In the genomic region with DNA sequence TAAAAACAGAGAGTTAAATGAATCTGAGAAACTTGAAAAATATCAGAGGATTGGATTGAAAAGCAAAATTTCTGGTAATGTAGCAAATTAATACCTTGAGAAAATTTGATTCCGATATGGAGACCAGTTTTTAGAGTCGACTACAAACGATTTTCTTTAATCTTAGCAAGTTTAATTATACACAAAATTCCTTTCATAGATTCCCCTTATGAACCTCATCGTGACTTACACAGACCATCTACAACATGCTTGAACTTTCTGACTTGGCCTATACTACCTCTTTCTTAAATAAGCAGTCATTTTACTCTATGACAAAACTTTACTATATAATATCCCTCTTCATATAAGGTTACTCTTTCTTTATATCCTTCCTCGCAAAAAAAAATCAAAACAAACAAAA, we compare ENCODE assay signal across 22 cellular contexts.
"Had no signal": no experiment of that assay in that cellular context is flagged by ENCODE, and none has a peak within 500 bp of the region (broad histone marks: within the 10 kb centered on the region; RNA-seq: fewer than 3 reads in every experiment).

No MANE protein-coding gene starts in this region.

- H3K4me3 ChIP-seq: breast epithelium, colonic mucosa, heart right ventricle, lower lobe of right lung, sigmoid colon, smooth muscle cell, testis, uterus had no signal

- H3K27ac ChIP-seq: breast epithelium, colonic mucosa, heart right ventricle, lower lobe of right lung, sigmoid colon, testis, uterus had no signal

- H3K9me3 ChIP-seq: colonic mucosa, lower lobe of right lung, testis, uterus had no signal

- DNase-seq: activated CD4-positive, alpha-beta memory T cell treated with anti-CD3 and anti-CD28 coated beads, Interleukin-2, amount 10 ng/mL, durations not matched to agents 7 days and 5 days; activated CD4-positive, alpha-beta T cell treated with anti-CD3 and anti-CD28 coated beads for 4 hours; activated CD4-positive, CD25-positive, alpha-beta regulatory T cell; activated effector memory CD4-positive, alpha-beta T cell treated with Interleukin-2 at 50 U/mL for 16 hours; activated naive CD4-positive, alpha-beta T cell treated with anti-CD3 and anti-CD28 coated beads for 36 hours; activated naive CD8-positive, alpha-beta T cell treated with anti-CD3 and anti-CD28 coated beads, Interleukin-2, amount 10 ng/mL, durations not matched to agents 7 days and 5 days; activated T-cell treated with anti-CD3 and anti-CD28 coated beads, Interleukin-2, amount 50 U/mL, for 72 hours; amniotic stem cell; colonic mucosa; heart right ventricle; immature natural killer cell; lower lobe of right lung; naive thymus-derived CD4-positive, alpha-beta T cell; sigmoid colon; stimulated activated CD4-positive, alpha-beta T cell treated with anti-CD3 and anti-CD28 coated beads, Interleukin-4, amount 100 ng/mL, for 1 hour; stimulated activated naive CD4-positive, alpha-beta T cell; testis; trophoblast cell; uterus had no signal

- H3K27me3 ChIP-seq: breast epithelium, colonic mucosa, heart right ventricle, sigmoid colon, testis, uterus had no signal

- ATAC-seq: activated T-cell treated with anti-CD3 and anti-CD28 coated beads, Interleukin-2, amount 50 U/mL, for 72 hours; heart right ventricle; left lobe of liver; lower lobe of right lung; naive thymus-derived CD4-positive, alpha-beta T cell had no signal

- H3K36me3 ChIP-seq: breast epithelium, colonic mucosa, heart right ventricle, lower lobe of right lung, sigmoid colon, uterus had no signal

- H3K4me2 ChIP-seq: smooth muscle cell had no signal

- H3K4me1 ChIP-seq: breast epithelium, colonic mucosa, heart right ventricle, lower lobe of right lung, sigmoid colon, testis, uterus had no signal
